Comparison of ENCODE assay signal across 33 cellular contexts in genomic region chr11:68938816-68939582, GRCh38. TPM values are rescaled to one million over a fixed set of nuclear protein-coding genes. Genes with fewer than 3 reads are reported as not detected.
DNase-seq lines count a peak whose midpoint lies in the region; ATAC-seq, FAIRE-seq and TF ChIP-seq lines count a peak whose summit lies in the region.
"Had no signal": no experiment of that assay in that cellular context is flagged by ENCODE, and none has a peak within 500 bp of the region (broad histone marks: within the 10 kb centered on the region; RNA-seq: fewer than 3 reads in every experiment).

No MANE protein-coding gene starts in this region.

- peaks cover 0 to 84% (median 13%) of the 10 kb centered on the region in 11 experiments; a peak in 14 of 22 replicates for H4K20me1 ChIP-seq in BLaER1 treated with 17β-estradiol and CSF1 and Interleukin-3, amounts not matched to agents 10 nM and 100 nM
- H4K20me1 ChIP-seq in K562 (replicated peaks; ENCODE audit: control insufficient read depth, insufficient read depth, low read length), result 0 out of 2 replicates have a peak, but pooled peaks cover 2% of the 10 kb centered on the region

- peak overlapping the region; percentile 56 to 75 (median 67) for H3K4me2 ChIP-seq in BLaER1 treated with 17β-estradiol and CSF1 and Interleukin-3, amounts not matched to agents 10 nM and 100 nM
- H3K4me2 ChIP-seq in K562 (ENCODE audit: insufficient read depth, low read length), result no peak overlapping the region

- CTCF ChIA-PET in K562 (lab: Yijun Ruan, JAX; ENCODE audit: low intra/inter-chr PET ratio), result no interaction called here

- ATAC-seq in K562, result no peak
- ATAC-seq: activated T-cell treated with anti-CD3 and anti-CD28 coated beads, Interleukin-2, amount 50 U/mL, for 4 hours; lower lobe of right lung; psoas muscle; T-cell had no signal

- H3K4me3 ChIP-seq in BLaER1 treated with 17β-estradiol and CSF1 and Interleukin-3, amounts not matched to agents 10 nM and 100 nM, result no peak overlapping the region
- H3K4me3 ChIP-seq in K562 (no peak overlapping the region), rectal smooth muscle tissue (ENCODE audit: low read length) (no peak overlapping the region)
- H3K4me3 ChIP-seq: lower lobe of right lung, psoas muscle, SJSA1, skin epidermis had no signal

- FAIRE-seq in K562 (lab: Jason Lieb, UNC), result no peak
- FAIRE-seq: endometrium, G401.6, GM18507, HTR-8/SVneo, RCC 7860 had no signal

- no peaks in the 10 kb centered on the region for H3K9me3 ChIP-seq in BLaER1 treated with 17β-estradiol and CSF1 and Interleukin-3, amounts not matched to agents 10 nM and 100 nM (replicated peaks in 1 of 11)
- no peaks in the 10 kb centered on the region for H3K9me3 ChIP-seq in K562 (replicated peaks; ENCODE audit: control insufficient read depth, insufficient read depth, low read depth, low read length)
- H3K9me3 ChIP-seq: lower lobe of right lung, psoas muscle, SJSA1 had no signal

- no peaks in the 10 kb centered on the region for H3K79me2 ChIP-seq in K562 (ENCODE audit: control insufficient read depth, insufficient read depth, low read length)

- H3K9me1 ChIP-seq in K562 (ENCODE audit: control insufficient read depth, insufficient read depth, low read length), result no peaks in the 10 kb centered on the region

- no peak overlapping the region for H2AFZ ChIP-seq in K562 (ENCODE audit: low read depth, low read length)

- no peak for TF ChIP-seq RAD21 in K562 (CRISPR knock-in tag; conservative IDR thresholded peaks at IDR 0.05 in 1 of 2, IDR thresholded peaks at IDR 0.05 in 1 of 2)

- no peak overlapping the region for H3K27ac ChIP-seq in BLaER1 treated with 17β-estradiol and CSF1 and Interleukin-3, amounts not matched to agents 10 nM and 100 nM
- H3K27ac ChIP-seq in K562 (ENCODE audit: extremely low read depth, low read depth, low read length), result no peak overlapping the region
- H3K27ac ChIP-seq in rectal smooth muscle tissue (ENCODE audit: low read depth, low read length), result peak overlapping the region; percentile 99
- H3K27ac ChIP-seq: 22Rv1, lower lobe of right lung, psoas muscle, SJSA1, skin epidermis had no signal

- POLR2A ChIA-PET in K562 (lab: Yijun Ruan, JAX), result interaction anchor here (0.6 kb wide), 1 partner anchor 11 kb away, joined by 3 read pairs; no protein-coding TSS in a partner anchor

- 0 out of 22 replicates have a peak overlapping the region, but pooled peaks of 1 of the 11 experiments have one; percentile 14 for H3K9ac ChIP-seq in BLaER1 treated with 17β-estradiol and CSF1 and Interleukin-3, amounts not matched to agents 10 nM and 100 nM
- H3K9ac ChIP-seq in K562 (ENCODE audit: insufficient read depth in 1 of 2, low read depth in 2 of 2, low read length in 2 of 2), result no peak overlapping the region
- H3K9ac ChIP-seq in rectal smooth muscle tissue (ENCODE audit: low read length), result no peak overlapping the region

- no peak for TF ChIP-seq CTCF in K562 (IDR thresholded peaks at IDR 0.05 in 2 of 3, conservative IDR thresholded peaks at IDR 0.05 in 1 of 3; ENCODE audit: insufficient read depth in 2 of 3, low read depth in 1 of 3, low read length in 3 of 3)

- H3K4me1 ChIP-seq in BLaER1 treated with 17β-estradiol and CSF1 and Interleukin-3, amounts not matched to agents 10 nM and 100 nM, result peaks cover 20 to 44% (median 30%) of the 10 kb centered on the region in 10 experiments
- H3K4me1 ChIP-seq in K562 (replicated peaks in 1 of 2; ENCODE audit: control insufficient read depth in 2 of 2, insufficient read depth in 2 of 2, low read length in 2 of 2), result peaks cover 0 to 6% of the 10 kb centered on the region in 2 experiments; a peak in 1 of 5 replicates
- peaks cover 55% of the 10 kb centered on the region for H3K4me1 ChIP-seq in rectal smooth muscle tissue (ENCODE audit: control insufficient read depth, insufficient read depth, low read length)
- H3K4me1 ChIP-seq: lower lobe of right lung, psoas muscle had no signal

- peak; percentile 54 for DNase-seq in DMS 273 (lab: John Stamatoyannopoulos, UW; ENCODE audit: unreplicated experiment)
- DNase-seq in DMS 273 treated with DMSO at 0.1 percent for 48 hours (lab: John Stamatoyannopoulos, UW), result no peak
- no peak for DNase-seq in K562 (ENCODE audit: extremely low read depth in 1 of 4, low spot score in 3 of 4)
- DNase-seq in iPS-NIHi7 (ENCODE audit: extremely low spot score), result no peak
- no peak for DNase-seq in stimulated activated CD4-positive, alpha-beta T cell treated with anti-CD3 and anti-CD28 coated beads, Interleukin-12 subunit alpha, Interleukin-12 subunit beta, amount 100 ng/mL, for 4 hours
- no peak for DNase-seq in NCI-H774 (lab: John Stamatoyannopoulos, UW)
- DNase-seq: activated CD4-positive, alpha-beta T cell treated with anti-CD3 and anti-CD28 coated beads for 1 hour; activated naive CD4-positive, alpha-beta T cell; activated T-cell treated with anti-CD3 and anti-CD28 coated beads, Interleukin-2, amount 50 U/mL, for 4 hours; amygdala; CD4-positive, alpha-beta memory T cell; DMS153; GOT3; islet precursor cell; lower lobe of right lung; NCI-H187; NCI-H2171 treated with DMSO at 0.1 percent for 48 hours; NCI-H524; psoas muscle; stimulated activated CD4-positive, alpha-beta T cell treated with anti-CD3 and anti-CD28 coated beads, Interleukin-2, amount 100 ng/mL, for 24 hours; T-cell had no signal

- BruUV-seq in K562 (replicated peaks; lab: Mats Ljungman, UMichigan), result no TSS peak

- in situ Hi-C loops in K562 (cut with MboI), result no loop called here

- no peak for TF ChIP-seq POLR2A in K562 (conservative IDR thresholded peaks at IDR 0.05)

- intact Hi-C loops in K562 (cut with micrococcal nuclease), result no loop called here

- WGBS in K562 (ENCODE audit: insufficient coverage, low coverage, missing lambda C conversion rate), result 84% methylated on average over 14 of the region's 17 CpGs

- TF ChIP-seq EP300 in K562 (IDR thresholded peaks at IDR 0.05; ENCODE audit: low read length), result no peak

- H3K27me3 ChIP-seq in BLaER1 treated with 17β-estradiol and CSF1 and Interleukin-3, amounts not matched to agents 10 nM and 100 nM, result no peaks in the 10 kb centered on the region
- H3K27me3 ChIP-seq in K562 (ENCODE audit: control insufficient read depth in 2 of 2, insufficient read depth in 2 of 2, low read length in 2 of 2), result no peaks in the 10 kb centered on the region
- H3K27me3 ChIP-seq in rectal smooth muscle tissue (ENCODE audit: control insufficient read depth, insufficient read depth, low read length), result no peaks in the 10 kb centered on the region
- H3K27me3 ChIP-seq: SJSA1 had no signal

- H3K36me3 ChIP-seq in BLaER1 treated with 17β-estradiol and CSF1 and Interleukin-3, amounts not matched to agents 10 nM and 100 nM, result peaks cover 40 to 71% (median 55%) of the 10 kb centered on the region in 11 experiments
- H3K36me3 ChIP-seq in K562 (ENCODE audit: control insufficient read depth, insufficient read depth, low read length) (peaks cover 59% of the 10 kb centered on the region; the same call in 2 of the 3 replicates), rectal smooth muscle tissue (ENCODE audit: control insufficient read depth, insufficient read depth, low read length) (peaks cover 36% of the 10 kb centered on the region)

RNA-seq across cellular contexts. Expression of gene IGHMBP2, which starts 35.3 kb away (rescaled TPM):
- 109 and 159 TPM in 2 replicates for total RNA-seq in K562 (2011; cell fraction: chromatin; rRNA removed; ENCODE audit: low replicate concordance)
- total RNA-seq in K562 (2011; cell fraction: nucleolus; rRNA removed), result 75.3 and 75.5 TPM in 2 replicates
- 61.4 and 66.5 TPM in 2 replicates for total RNA-seq in K562 (2011; cell fraction: nucleoplasm; rRNA removed)
- total RNA-seq in K562 (2014; rRNA removed) (12.5 and 15.9 TPM in 2 replicates), K562 (2014; rRNA removed; fragmentation: Illumina TruSeq; extraction: Trizol) (8.3 and 11.7 TPM in 2 replicates), K562 (2015; rRNA removed; fragmentation: Illumina TruSeq; extraction: Trizol) (11.6 and 14.5 TPM in 2 replicates), K562 (2021) (24.8 and 28.9 TPM in 2 replicates)
- polyA plus RNA-seq in K562 (2011; rRNA removed) (14.5 and 21.1 TPM in 2 replicates), K562 (2014; fragmentation: Illumina TruSeq; extraction: Trizol) (18.8 and 20.7 TPM in 2 replicates), K562 (2014; fragmentation: Nextera tagmentation; extraction: Ambion mirVana) (1 to 10 TPM; 1.6 to 1.8 TPM), K562 (2014; rRNA removed) (16.3 and 18.6 TPM in 2 replicates)
- 8.1 and 11.3 TPM in 2 replicates for polyA plus RNA-seq in K562 (2011; cell fraction: cytosol; rRNA removed)
- 61.4 and 78.3 TPM in 2 replicates for polyA plus RNA-seq in K562 (2011; cell fraction: nucleus; rRNA removed)
- polyA plus RNA-seq in K562 (2012), result 10.6 and 12.2 TPM in 2 replicates
- polyA minus RNA-seq in K562 (2011; rRNA and poly(A)+ RNA removed), result 14.0 and 15.0 TPM in 2 replicates
- 10.6 and 14.2 TPM in 2 replicates for polyA minus RNA-seq in K562 (2011; cell fraction: cytosol; rRNA and poly(A)+ RNA removed)
- polyA minus RNA-seq in K562 (2011; cell fraction: nucleus; rRNA and poly(A)+ RNA removed), result 30.6 and 45.2 TPM in 2 replicates

RNA-seq across cellular contexts. Expression of gene MRPL21, which starts 35.4 kb away (rescaled TPM):
- 59.2 and 99.2 TPM in 2 replicates for total RNA-seq in K562 (2011; cell fraction: chromatin; rRNA removed; ENCODE audit: low replicate concordance)
- 79.2 and 104 TPM in 2 replicates for total RNA-seq in K562 (2011; cell fraction: nucleolus; rRNA removed)
- 83.7 and 85.4 TPM in 2 replicates for total RNA-seq in K562 (2011; cell fraction: nucleoplasm; rRNA removed)
- total RNA-seq in K562 (2014; rRNA removed) (254 and 255 TPM in 2 replicates), K562 (2014; rRNA removed; fragmentation: Illumina TruSeq; extraction: Trizol) (196 and 207 TPM in 2 replicates), K562 (2015; rRNA removed; fragmentation: Illumina TruSeq; extraction: Trizol) (207 and 219 TPM in 2 replicates), K562 (2021) (201 and 238 TPM in 2 replicates)
- polyA plus RNA-seq in K562 (2011; rRNA removed) (194 and 232 TPM in 2 replicates), K562 (2014; fragmentation: Illumina TruSeq; extraction: Trizol) (203 and 210 TPM in 2 replicates), K562 (2014; fragmentation: Nextera tagmentation; extraction: Ambion mirVana) (100 to 1,000 TPM; 448 to 618 TPM), K562 (2014; rRNA removed) (328 and 364 TPM in 2 replicates)
- 126 and 191 TPM in 2 replicates for polyA plus RNA-seq in K562 (2011; cell fraction: cytosol; rRNA removed)
- polyA plus RNA-seq in K562 (2011; cell fraction: nucleus; rRNA removed), result 88.4 and 93.3 TPM in 2 replicates
- 124 and 195 TPM in 2 replicates for polyA plus RNA-seq in K562 (2012)
- 76.5 and 99.7 TPM in 2 replicates for polyA minus RNA-seq in K562 (2011; rRNA and poly(A)+ RNA removed)
- 47.3 and 49.9 TPM in 2 replicates for polyA minus RNA-seq in K562 (2011; cell fraction: cytosol; rRNA and poly(A)+ RNA removed)
- polyA minus RNA-seq in K562 (2011; cell fraction: nucleus; rRNA and poly(A)+ RNA removed), result 40.5 and 55.1 TPM in 2 replicates

RNA-seq across cellular contexts. Expression of gene MRGPRD, which starts 41.8 kb away (rescaled TPM):
- not detected in 2 replicates for total RNA-seq in K562 (2011; cell fraction: chromatin; rRNA removed; ENCODE audit: low replicate concordance)
- not detected in 2 replicates for total RNA-seq in K562 (2011; cell fraction: nucleolus; rRNA removed)
- not detected in 2 replicates for total RNA-seq in K562 (2011; cell fraction: nucleoplasm; rRNA removed)
- not detected in 2 replicates for total RNA-seq in K562 (2014; rRNA removed)
- total RNA-seq in K562 (2014; rRNA removed; fragmentation: Illumina TruSeq; extraction: Trizol), result not detected in 2 replicates
- total RNA-seq in K562 (2015; rRNA removed; fragmentation: Illumina TruSeq; extraction: Trizol), result not detected in 2 replicates
- not detected in 2 replicates for total RNA-seq in K562 (2021)
- polyA plus RNA-seq in K562 (2011; rRNA removed), result not detected in 2 replicates
- not detected in 2 replicates for polyA plus RNA-seq in K562 (2011; cell fraction: cytosol; rRNA removed)
- not detected in 2 replicates for polyA plus RNA-seq in K562 (2011; cell fraction: nucleus; rRNA removed)
- not detected in 2 replicates for polyA plus RNA-seq in K562 (2012)
- polyA plus RNA-seq in K562 (2014; fragmentation: Illumina TruSeq; extraction: Trizol), result not detected in 2 replicates
- polyA plus RNA-seq in K562 (2014; fragmentation: Nextera tagmentation; extraction: Ambion mirVana), result not detected
- not detected in 2 replicates for polyA plus RNA-seq in K562 (2014; rRNA removed)
- not detected in 2 replicates for polyA minus RNA-seq in K562 (2011; rRNA and poly(A)+ RNA removed)
- polyA minus RNA-seq in K562 (2011; cell fraction: cytosol; rRNA and poly(A)+ RNA removed), result not detected in 2 replicates
- not detected in 2 replicates for polyA minus RNA-seq in K562 (2011; cell fraction: nucleus; rRNA and poly(A)+ RNA removed)
- total RNA-seq: activated T-cell treated with anti-CD3 and anti-CD28 coated beads, Interleukin-2, amount 50 U/mL, for 4 hours; CD4-positive, alpha-beta memory T cell; glomerular endothelial cell; lower lobe of right lung; psoas muscle; SJSA1; T-cell; temporal lobe had no signal
- polyA plus RNA-seq: psoas muscle had no signal
